In the genomic region with DNA sequence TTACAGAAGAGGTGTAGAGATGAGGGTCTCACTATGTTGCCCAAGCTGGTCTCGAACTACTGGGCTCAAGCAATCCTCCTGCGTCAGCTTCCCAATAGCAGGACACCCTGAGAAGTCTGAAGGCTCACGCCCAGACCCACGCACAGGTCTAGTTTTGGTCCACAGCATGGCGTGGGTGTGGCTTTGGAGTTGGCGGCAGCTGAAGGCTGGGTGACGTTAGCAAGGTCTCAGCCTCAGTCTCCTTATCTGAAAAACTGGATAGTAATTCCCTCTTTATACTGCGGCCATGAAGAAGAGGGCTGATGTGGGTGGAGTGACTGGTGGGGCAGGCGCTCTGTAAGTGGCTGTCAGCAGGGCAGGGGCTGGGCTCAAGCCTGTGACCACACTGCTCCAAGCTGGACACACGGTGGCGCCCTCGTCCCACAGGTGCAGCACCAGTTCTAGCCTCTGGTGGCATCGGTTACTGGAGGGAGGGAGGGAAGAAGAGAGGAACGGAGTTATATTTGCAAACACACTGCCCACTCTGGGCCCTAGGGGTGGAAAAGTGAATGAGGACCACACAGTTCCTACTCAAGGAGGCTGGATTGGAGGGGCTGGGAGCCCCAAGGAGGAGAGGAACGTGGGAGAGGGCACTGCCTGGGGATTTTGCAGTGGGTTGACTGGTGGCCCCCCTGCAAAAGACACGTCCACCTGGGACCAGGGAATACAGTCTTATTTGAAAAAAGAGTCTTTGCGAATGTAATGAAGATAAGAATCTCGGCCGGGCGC, we compare ENCODE assay signal across 1 cellular context.
TF ChIP-seq lines count a peak whose summit lies in the region.

No MANE protein-coding gene starts in this region.

TF ChIP-seq in K562, 482 proteins besides CTCF, POLR2A, EP300 and RAD21 (continued from another document):
- TF ChIP-seq SMC3 (conservative IDR thresholded peaks at IDR 0.05; ENCODE audit: insufficient read depth, low read depth, low read length) (peak; percentile 97), SIN3B (IDR thresholded peaks at IDR 0.05; ENCODE audit: low read depth) (no peak), CREM (IDR thresholded peaks at IDR 0.05; ENCODE audit: low read depth) (peak; percentile 74), ATF1 (CRISPR knock-in tag; IDR thresholded peaks at IDR 0.05) (no peak), ATF1 (tag; IDR thresholded peaks at IDR 0.05) (0 out of 2 replicates have a peak, but pooled peaks have one; percentile 34), ATF7 (IDR thresholded peaks at IDR 0.05) (peak; percentile 31; the same call in 1 of the 2 replicates), YY1 (IDR thresholded peaks at IDR 0.05; ENCODE audit: borderline replicate concordance in 1 of 3, control insufficient read depth in 1 of 3, extremely low read depth in 1 of 3, insufficient read depth in 3 of 3, insufficient read length in 1 of 3, insufficient replicate concordance in 2 of 3, low read depth in 1 of 3, low read length in 2 of 3) (peak in 1 of 3 experiments; percentile 45), NRF1 (conservative IDR thresholded peaks at IDR 0.05 in 1 of 2, IDR thresholded peaks at IDR 0.05 in 1 of 2) (peak; percentile 16 to 38; a peak in 2 of 4 replicates), STAG1 (CRISPR knock-in tag; IDR thresholded peaks at IDR 0.05; ENCODE audit: borderline replicate concordance) (peak; percentile 89; the same call in 1 of the 2 replicates), CC2D1A (IDR thresholded peaks at IDR 0.05) (peak; percentile 60; the same call in 1 of the 2 replicates), BCOR (IDR thresholded peaks at IDR 0.05) (no peak), NUFIP1 (IDR thresholded peaks at IDR 0.05; ENCODE audit: partially characterized antibody) (no peak), STAT5A (IDR thresholded peaks at IDR 0.05; ENCODE audit: borderline replicate concordance, low read length) (no peak), GABPB1 (CRISPR knock-in tag; IDR thresholded peaks at IDR 0.05) (0 out of 2 replicates have a peak, but pooled peaks have one; percentile 45), RBM17 (IDR thresholded peaks at IDR 0.05; ENCODE audit: borderline replicate concordance, low read depth, low read length) (no peak), MEIS2 (IDR thresholded peaks at IDR 0.05; ENCODE audit: partially characterized antibody) (peak; percentile 12)
- TF ChIP-seq, protein P1, sequence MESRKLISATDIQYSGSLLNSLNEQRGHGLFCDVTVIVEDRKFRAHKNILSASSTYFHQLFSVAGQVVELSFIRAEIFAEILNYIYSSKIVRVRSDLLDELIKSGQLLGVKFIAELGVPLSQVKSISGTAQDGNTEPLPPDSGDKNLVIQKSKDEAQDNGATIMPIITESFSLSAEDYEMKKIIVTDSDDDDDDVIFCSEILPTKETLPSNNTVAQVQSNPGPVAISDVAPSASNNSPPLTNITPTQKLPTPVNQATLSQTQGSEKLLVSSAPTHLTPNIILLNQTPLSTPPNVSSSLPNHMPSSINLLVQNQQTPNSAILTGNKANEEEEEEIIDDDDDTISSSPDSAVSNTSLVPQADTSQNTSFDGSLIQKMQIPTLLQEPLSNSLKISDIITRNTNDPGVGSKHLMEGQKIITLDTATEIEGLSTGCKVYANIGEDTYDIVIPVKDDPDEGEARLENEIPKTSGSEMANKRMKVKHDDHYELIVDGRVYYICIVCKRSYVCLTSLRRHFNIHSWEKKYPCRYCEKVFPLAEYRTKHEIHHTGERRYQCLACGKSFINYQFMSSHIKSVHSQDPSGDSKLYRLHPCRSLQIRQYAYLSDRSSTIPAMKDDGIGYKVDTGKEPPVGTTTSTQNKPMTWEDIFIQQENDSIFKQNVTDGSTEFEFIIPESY (CRISPR knock-in tag; IDR thresholded peaks at IDR 0.05), result peak; percentile 42; the same call in 1 of the 2 replicates
- TF ChIP-seq, protein P2, sequence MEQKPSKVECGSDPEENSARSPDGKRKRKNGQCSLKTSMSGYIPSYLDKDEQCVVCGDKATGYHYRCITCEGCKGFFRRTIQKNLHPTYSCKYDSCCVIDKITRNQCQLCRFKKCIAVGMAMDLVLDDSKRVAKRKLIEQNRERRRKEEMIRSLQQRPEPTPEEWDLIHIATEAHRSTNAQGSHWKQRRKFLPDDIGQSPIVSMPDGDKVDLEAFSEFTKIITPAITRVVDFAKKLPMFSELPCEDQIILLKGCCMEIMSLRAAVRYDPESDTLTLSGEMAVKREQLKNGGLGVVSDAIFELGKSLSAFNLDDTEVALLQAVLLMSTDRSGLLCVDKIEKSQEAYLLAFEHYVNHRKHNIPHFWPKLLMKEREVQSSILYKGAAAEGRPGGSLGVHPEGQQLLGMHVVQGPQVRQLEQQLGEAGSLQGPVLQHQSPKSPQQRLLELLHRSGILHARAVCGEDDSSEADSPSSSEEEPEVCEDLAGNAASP (IDR thresholded peaks at IDR 0.05), result no peak
- TF ChIP-seq, protein P3, sequence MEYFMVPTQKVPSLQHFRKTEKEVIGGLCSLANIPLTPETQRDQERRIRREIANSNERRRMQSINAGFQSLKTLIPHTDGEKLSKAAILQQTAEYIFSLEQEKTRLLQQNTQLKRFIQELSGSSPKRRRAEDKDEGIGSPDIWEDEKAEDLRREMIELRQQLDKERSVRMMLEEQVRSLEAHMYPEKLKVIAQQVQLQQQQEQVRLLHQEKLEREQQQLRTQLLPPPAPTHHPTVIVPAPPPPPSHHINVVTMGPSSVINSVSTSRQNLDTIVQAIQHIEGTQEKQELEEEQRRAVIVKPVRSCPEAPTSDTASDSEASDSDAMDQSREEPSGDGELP (CRISPR knock-in tag; IDR thresholded peaks at IDR 0.05; ENCODE audit: borderline replicate concordance), result peak; percentile 70; the same call in 1 of the 2 replicates
- TF ChIP-seq, protein P4, sequence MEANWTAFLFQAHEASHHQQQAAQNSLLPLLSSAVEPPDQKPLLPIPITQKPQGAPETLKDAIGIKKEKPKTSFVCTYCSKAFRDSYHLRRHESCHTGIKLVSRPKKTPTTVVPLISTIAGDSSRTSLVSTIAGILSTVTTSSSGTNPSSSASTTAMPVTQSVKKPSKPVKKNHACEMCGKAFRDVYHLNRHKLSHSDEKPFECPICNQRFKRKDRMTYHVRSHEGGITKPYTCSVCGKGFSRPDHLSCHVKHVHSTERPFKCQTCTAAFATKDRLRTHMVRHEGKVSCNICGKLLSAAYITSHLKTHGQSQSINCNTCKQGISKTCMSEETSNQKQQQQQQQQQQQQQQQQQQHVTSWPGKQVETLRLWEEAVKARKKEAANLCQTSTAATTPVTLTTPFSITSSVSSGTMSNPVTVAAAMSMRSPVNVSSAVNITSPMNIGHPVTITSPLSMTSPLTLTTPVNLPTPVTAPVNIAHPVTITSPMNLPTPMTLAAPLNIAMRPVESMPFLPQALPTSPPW (CRISPR knock-in tag; IDR thresholded peaks at IDR 0.05), result peak; percentile 35; the same call in 1 of the 2 replicates
- TF ChIP-seq, protein P5, sequence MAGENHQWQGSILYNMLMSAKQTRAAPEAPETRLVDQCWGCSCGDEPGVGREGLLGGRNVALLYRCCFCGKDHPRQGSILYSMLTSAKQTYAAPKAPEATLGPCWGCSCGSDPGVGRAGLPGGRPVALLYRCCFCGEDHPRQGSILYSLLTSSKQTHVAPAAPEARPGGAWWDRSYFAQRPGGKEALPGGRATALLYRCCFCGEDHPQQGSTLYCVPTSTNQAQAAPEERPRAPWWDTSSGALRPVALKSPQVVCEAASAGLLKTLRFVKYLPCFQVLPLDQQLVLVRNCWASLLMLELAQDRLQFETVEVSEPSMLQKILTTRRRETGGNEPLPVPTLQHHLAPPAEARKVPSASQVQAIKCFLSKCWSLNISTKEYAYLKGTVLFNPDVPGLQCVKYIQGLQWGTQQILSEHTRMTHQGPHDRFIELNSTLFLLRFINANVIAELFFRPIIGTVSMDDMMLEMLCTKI (IDR thresholded peaks at IDR 0.05; ENCODE audit: partially characterized antibody), result no peak
- TF ChIP-seq, protein P6, sequence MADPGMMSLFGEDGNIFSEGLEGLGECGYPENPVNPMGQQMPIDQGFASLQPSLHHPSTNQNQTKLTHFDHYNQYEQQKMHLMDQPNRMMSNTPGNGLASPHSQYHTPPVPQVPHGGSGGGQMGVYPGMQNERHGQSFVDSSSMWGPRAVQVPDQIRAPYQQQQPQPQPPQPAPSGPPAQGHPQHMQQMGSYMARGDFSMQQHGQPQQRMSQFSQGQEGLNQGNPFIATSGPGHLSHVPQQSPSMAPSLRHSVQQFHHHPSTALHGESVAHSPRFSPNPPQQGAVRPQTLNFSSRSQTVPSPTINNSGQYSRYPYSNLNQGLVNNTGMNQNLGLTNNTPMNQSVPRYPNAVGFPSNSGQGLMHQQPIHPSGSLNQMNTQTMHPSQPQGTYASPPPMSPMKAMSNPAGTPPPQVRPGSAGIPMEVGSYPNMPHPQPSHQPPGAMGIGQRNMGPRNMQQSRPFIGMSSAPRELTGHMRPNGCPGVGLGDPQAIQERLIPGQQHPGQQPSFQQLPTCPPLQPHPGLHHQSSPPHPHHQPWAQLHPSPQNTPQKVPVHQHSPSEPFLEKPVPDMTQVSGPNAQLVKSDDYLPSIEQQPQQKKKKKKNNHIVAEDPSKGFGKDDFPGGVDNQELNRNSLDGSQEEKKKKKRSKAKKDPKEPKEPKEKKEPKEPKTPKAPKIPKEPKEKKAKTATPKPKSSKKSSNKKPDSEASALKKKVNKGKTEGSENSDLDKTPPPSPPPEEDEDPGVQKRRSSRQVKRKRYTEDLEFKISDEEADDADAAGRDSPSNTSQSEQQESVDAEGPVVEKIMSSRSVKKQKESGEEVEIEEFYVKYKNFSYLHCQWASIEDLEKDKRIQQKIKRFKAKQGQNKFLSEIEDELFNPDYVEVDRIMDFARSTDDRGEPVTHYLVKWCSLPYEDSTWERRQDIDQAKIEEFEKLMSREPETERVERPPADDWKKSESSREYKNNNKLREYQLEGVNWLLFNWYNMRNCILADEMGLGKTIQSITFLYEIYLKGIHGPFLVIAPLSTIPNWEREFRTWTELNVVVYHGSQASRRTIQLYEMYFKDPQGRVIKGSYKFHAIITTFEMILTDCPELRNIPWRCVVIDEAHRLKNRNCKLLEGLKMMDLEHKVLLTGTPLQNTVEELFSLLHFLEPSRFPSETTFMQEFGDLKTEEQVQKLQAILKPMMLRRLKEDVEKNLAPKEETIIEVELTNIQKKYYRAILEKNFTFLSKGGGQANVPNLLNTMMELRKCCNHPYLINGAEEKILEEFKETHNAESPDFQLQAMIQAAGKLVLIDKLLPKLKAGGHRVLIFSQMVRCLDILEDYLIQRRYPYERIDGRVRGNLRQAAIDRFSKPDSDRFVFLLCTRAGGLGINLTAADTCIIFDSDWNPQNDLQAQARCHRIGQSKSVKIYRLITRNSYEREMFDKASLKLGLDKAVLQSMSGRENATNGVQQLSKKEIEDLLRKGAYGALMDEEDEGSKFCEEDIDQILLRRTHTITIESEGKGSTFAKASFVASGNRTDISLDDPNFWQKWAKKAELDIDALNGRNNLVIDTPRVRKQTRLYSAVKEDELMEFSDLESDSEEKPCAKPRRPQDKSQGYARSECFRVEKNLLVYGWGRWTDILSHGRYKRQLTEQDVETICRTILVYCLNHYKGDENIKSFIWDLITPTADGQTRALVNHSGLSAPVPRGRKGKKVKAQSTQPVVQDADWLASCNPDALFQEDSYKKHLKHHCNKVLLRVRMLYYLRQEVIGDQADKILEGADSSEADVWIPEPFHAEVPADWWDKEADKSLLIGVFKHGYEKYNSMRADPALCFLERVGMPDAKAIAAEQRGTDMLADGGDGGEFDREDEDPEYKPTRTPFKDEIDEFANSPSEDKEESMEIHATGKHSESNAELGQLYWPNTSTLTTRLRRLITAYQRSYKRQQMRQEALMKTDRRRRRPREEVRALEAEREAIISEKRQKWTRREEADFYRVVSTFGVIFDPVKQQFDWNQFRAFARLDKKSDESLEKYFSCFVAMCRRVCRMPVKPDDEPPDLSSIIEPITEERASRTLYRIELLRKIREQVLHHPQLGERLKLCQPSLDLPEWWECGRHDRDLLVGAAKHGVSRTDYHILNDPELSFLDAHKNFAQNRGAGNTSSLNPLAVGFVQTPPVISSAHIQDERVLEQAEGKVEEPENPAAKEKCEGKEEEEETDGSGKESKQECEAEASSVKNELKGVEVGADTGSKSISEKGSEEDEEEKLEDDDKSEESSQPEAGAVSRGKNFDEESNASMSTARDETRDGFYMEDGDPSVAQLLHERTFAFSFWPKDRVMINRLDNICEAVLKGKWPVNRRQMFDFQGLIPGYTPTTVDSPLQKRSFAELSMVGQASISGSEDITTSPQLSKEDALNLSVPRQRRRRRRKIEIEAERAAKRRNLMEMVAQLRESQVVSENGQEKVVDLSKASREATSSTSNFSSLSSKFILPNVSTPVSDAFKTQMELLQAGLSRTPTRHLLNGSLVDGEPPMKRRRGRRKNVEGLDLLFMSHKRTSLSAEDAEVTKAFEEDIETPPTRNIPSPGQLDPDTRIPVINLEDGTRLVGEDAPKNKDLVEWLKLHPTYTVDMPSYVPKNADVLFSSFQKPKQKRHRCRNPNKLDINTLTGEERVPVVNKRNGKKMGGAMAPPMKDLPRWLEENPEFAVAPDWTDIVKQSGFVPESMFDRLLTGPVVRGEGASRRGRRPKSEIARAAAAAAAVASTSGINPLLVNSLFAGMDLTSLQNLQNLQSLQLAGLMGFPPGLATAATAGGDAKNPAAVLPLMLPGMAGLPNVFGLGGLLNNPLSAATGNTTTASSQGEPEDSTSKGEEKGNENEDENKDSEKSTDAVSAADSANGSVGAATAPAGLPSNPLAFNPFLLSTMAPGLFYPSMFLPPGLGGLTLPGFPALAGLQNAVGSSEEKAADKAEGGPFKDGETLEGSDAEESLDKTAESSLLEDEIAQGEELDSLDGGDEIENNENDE (IDR thresholded peaks at IDR 0.05; ENCODE audit: low read depth, low read length), result no peak
- TF ChIP-seq, protein P7, sequence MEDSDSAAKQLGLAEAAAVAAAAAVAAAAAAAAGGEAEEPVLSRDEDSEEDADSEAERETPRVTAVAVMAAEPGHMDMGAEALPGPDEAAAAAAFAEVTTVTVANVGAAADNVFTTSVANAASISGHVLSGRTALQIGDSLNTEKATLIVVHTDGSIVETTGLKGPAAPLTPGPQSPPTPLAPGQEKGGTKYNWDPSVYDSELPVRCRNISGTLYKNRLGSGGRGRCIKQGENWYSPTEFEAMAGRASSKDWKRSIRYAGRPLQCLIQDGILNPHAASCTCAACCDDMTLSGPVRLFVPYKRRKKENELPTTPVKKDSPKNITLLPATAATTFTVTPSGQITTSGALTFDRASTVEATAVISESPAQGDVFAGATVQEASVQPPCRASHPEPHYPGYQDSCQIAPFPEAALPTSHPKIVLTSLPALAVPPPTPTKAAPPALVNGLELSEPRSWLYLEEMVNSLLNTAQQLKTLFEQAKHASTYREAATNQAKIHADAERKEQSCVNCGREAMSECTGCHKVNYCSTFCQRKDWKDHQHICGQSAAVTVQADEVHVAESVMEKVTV (CRISPR knock-in tag; IDR thresholded peaks at IDR 0.05), result peak; percentile 88
- TF ChIP-seq, protein P8, sequence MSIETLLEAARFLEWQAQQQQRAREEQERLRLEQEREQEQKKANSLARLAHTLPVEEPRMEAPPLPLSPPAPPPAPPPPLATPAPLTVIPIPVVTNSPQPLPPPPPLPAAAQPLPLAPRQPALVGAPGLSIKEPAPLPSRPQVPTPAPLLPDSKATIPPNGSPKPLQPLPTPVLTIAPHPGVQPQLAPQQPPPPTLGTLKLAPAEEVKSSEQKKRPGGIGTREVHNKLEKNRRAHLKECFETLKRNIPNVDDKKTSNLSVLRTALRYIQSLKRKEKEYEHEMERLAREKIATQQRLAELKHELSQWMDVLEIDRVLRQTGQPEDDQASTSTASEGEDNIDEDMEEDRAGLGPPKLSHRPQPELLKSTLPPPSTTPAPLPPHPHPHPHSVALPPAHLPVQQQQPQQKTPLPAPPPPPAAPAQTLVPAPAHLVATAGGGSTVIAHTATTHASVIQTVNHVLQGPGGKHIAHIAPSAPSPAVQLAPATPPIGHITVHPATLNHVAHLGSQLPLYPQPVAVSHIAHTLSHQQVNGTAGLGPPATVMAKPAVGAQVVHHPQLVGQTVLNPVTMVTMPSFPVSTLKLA (conservative IDR thresholded peaks at IDR 0.05), result 0 out of 4 replicates have a peak, but pooled peaks of 1 of the 2 experiments have one; percentile 27
